In the genomic region with DNA sequence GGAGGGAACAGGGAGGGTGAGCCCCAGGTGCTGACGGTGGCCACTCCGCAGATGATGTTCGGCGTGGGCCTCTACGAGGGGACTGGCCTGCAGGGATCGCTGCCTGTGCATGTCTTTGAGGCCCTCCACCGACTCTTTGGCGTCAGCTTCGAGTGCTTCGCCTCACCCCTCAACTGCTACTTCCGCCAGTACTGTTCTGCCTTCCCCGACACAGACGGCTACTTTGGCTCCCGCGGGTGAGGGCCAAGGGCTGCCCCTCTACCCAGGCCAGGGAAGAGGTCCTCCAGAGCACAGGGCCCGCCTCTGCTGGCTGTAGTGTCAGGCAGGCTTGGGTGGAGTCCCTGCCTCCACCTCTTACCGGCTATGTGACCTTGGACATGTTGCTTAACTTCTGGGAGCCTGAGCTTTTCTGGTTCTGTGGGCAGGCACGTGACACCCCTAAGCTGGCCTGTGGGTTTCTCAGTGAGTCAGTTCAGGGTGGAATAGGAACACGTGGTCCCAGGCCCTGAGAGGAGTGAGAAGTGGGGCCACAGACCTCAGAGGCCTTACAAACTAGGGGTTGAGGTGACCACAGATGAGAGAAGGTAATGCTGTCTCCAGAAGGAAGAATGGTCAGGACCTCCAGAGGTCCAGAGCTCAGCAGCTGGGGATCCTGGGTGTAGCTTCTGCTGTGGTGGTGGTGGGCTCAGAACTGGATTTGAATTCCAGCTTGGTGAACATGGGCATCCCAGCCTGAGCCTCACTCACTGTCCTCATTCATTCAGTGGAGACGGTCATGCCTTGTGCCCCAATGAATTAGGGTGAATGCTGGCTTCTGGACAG, we compare ENCODE assay signal across 1 cellular context.
TF ChIP-seq lines count a peak whose summit lies in the region.

No MANE protein-coding gene starts in this region.

TF ChIP-seq in HepG2, 621 proteins besides CTCF, POLR2A, EP300 and RAD21 (continued from another document):
- TF ChIP-seq ZBTB4 (CRISPR knock-in tag; IDR thresholded peaks at IDR 0.05; ENCODE audit: borderline replicate concordance): peak; percentile 60; the same call in 1 of the 2 replicates
- peak; percentile 34; the same call in 1 of the 2 replicates for TF ChIP-seq ZNF891 (CRISPR knock-in tag; IDR thresholded peaks at IDR 0.05)
- no peak for TF ChIP-seq ZSCAN20 (CRISPR knock-in tag; IDR thresholded peaks at IDR 0.05; ENCODE audit: borderline replicate concordance)
- TF ChIP-seq, protein P1, sequence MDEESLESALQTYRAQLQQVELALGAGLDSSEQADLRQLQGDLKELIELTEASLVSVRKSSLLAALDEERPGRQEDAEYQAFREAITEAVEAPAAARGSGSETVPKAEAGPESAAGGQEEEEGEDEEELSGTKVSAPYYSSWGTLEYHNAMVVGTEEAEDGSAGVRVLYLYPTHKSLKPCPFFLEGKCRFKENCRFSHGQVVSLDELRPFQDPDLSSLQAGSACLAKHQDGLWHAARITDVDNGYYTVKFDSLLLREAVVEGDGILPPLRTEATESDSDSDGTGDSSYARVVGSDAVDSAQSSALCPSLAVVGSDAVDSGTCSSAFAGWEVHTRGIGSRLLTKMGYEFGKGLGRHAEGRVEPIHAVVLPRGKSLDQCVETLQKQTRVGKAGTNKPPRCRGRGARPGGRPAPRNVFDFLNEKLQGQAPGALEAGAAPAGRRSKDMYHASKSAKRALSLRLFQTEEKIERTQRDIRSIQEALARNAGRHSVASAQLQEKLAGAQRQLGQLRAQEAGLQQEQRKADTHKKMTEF (CRISPR knock-in tag; IDR thresholded peaks at IDR 0.05): peak; percentile 98
- TF ChIP-seq ATM (IDR thresholded peaks at IDR 0.05; ENCODE audit: borderline replicate concordance): no peak
- TF ChIP-seq REST (IDR thresholded peaks at IDR 0.05; ENCODE audit: borderline replicate concordance in 1 of 2, low read depth in 1 of 2, low read length in 2 of 2): no peak
- TF ChIP-seq CEBPB (IDR thresholded peaks at IDR 0.05; ENCODE audit: borderline replicate concordance, low read depth, low read length): peak; percentile 100
- no peak for TF ChIP-seq ATAD3A (CRISPR knock-in tag; IDR thresholded peaks at IDR 0.05)
- no peak for TF ChIP-seq ELK4 (CRISPR knock-in tag; IDR thresholded peaks at IDR 0.05; ENCODE audit: borderline replicate concordance)
- TF ChIP-seq CREB3 (CRISPR knock-in tag; IDR thresholded peaks at IDR 0.05): no peak
- peak; percentile 85; the same call in 1 of the 2 replicates for TF ChIP-seq KDM3A (CRISPR knock-in tag; IDR thresholded peaks at IDR 0.05; ENCODE audit: low read depth)
- no peak for TF ChIP-seq ATF1 (CRISPR knock-in tag; IDR thresholded peaks at IDR 0.05)
- peak; percentile 92 for TF ChIP-seq TBX2 (CRISPR knock-in tag; IDR thresholded peaks at IDR 0.05; ENCODE audit: borderline replicate concordance)
- no peak for TF ChIP-seq FLYWCH1 (CRISPR knock-in tag; IDR thresholded peaks at IDR 0.05)
- TF ChIP-seq ZNF546 (CRISPR knock-in tag; conservative IDR thresholded peaks at IDR 0.05): no peak
- no peak for TF ChIP-seq SETDB1 (CRISPR knock-in tag; IDR thresholded peaks at IDR 0.05; ENCODE audit: borderline replicate concordance)
- TF ChIP-seq, protein P2, sequence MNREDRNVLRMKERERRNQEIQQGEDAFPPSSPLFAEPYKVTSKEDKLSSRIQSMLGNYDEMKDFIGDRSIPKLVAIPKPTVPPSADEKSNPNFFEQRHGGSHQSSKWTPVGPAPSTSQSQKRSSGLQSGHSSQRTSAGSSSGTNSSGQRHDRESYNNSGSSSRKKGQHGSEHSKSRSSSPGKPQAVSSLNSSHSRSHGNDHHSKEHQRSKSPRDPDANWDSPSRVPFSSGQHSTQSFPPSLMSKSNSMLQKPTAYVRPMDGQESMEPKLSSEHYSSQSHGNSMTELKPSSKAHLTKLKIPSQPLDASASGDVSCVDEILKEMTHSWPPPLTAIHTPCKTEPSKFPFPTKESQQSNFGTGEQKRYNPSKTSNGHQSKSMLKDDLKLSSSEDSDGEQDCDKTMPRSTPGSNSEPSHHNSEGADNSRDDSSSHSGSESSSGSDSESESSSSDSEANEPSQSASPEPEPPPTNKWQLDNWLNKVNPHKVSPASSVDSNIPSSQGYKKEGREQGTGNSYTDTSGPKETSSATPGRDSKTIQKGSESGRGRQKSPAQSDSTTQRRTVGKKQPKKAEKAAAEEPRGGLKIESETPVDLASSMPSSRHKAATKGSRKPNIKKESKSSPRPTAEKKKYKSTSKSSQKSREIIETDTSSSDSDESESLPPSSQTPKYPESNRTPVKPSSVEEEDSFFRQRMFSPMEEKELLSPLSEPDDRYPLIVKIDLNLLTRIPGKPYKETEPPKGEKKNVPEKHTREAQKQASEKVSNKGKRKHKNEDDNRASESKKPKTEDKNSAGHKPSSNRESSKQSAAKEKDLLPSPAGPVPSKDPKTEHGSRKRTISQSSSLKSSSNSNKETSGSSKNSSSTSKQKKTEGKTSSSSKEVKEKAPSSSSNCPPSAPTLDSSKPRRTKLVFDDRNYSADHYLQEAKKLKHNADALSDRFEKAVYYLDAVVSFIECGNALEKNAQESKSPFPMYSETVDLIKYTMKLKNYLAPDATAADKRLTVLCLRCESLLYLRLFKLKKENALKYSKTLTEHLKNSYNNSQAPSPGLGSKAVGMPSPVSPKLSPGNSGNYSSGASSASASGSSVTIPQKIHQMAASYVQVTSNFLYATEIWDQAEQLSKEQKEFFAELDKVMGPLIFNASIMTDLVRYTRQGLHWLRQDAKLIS (CRISPR knock-in tag; IDR thresholded peaks at IDR 0.05): no peak
- no peak for TF ChIP-seq TCF7L2 (IDR thresholded peaks at IDR 0.05; ENCODE audit: low read depth, low read length)
- TF ChIP-seq PAWR (CRISPR knock-in tag; IDR thresholded peaks at IDR 0.05; ENCODE audit: borderline replicate concordance): no peak
- peak; percentile 55; the same call in 1 of the 2 replicates for TF ChIP-seq ZNF296 (CRISPR knock-in tag; conservative IDR thresholded peaks at IDR 0.05)
- TF ChIP-seq ZNF879 (CRISPR knock-in tag; IDR thresholded peaks at IDR 0.05): 0 out of 2 replicates have a peak, but pooled peaks have one; percentile 21
- peak; percentile 94 for TF ChIP-seq IRF2 (CRISPR knock-in tag; IDR thresholded peaks at IDR 0.05)
- TF ChIP-seq ZNF33B (CRISPR knock-in tag; IDR thresholded peaks at IDR 0.05): peak; percentile 97; the same call in 1 of the 2 replicates
- TF ChIP-seq, protein P3, sequence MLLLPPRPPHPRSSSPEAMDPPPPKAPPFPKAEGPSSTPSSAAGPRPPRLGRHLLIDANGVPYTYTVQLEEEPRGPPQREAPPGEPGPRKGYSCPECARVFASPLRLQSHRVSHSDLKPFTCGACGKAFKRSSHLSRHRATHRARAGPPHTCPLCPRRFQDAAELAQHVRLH (CRISPR knock-in tag; IDR thresholded peaks at IDR 0.05; ENCODE audit: borderline replicate concordance, low read depth): peak; percentile 99
